Comparison of ENCODE assay signal across 23 cellular contexts in genomic region chr4:182908124-182908523, GRCh38. TPM values are rescaled to one million over a fixed set of nuclear protein-coding genes. Genes with fewer than 3 reads are reported as not detected.
A peak's percentile ranks its signal among the peaks of the same experiment; 100 is the strongest.
DNase-seq lines count a peak whose midpoint lies in the region; ATAC-seq, FAIRE-seq and TF ChIP-seq lines count a peak whose summit lies in the region.
"Had no signal": no experiment of that assay in that cellular context is flagged by ENCODE, and none has a peak within 500 bp of the region (broad histone marks: within the 10 kb centered on the region; RNA-seq: fewer than 3 reads in every experiment).

No MANE protein-coding gene starts in this region.

- peaks cover 18% of the 10 kb centered on the region for H3K4me1 Mint-ChIP-seq in activated CD4-positive, alpha-beta T cell treated with anti-CD3 and anti-CD28 coated beads for 36 hours
- H3K4me1 Mint-ChIP-seq in activated CD4-positive, alpha-beta T cell treated with anti-CD3 and anti-CD28 coated beads, Interleukin-2, amount 10 ng/mL, durations not matched to agents 24 days and 14 days = peaks cover 19% of the 10 kb centered on the region
- peaks cover 47% of the 10 kb centered on the region for H3K4me1 Mint-ChIP-seq in stimulated activated effector memory CD8-positive, alpha-beta T cell treated with anti-CD3 and anti-CD28 coated beads, Interleukin-12 subunit alpha, Interleukin-12 subunit beta, amount 100 ng/mL, for 72 hours
- H3K4me1 Mint-ChIP-seq in stimulated activated naive CD8-positive, alpha-beta T cell treated with anti-CD3 and anti-CD28 coated beads, Interleukin-15, amount 100 ng/mL, for 72 hours = peaks cover 48% of the 10 kb centered on the region

- no peak for DNase-seq in activated CD4-positive, alpha-beta T cell treated with anti-CD3 and anti-CD28 coated beads for 36 hours
- no peak for DNase-seq in activated CD4-positive, alpha-beta T cell treated with anti-CD3 and anti-CD28 coated beads, Interleukin-2, amount 10 ng/mL, durations not matched to agents 24 days and 14 days
- no peak for DNase-seq in GM12878 (ENCODE audit: low read depth, low spot score)
- no peak for DNase-seq in stimulated activated effector memory CD8-positive, alpha-beta T cell treated with anti-CD3 and anti-CD28 coated beads, Interleukin-12 subunit alpha, Interleukin-12 subunit beta, amount 100 ng/mL, for 72 hours (ENCODE audit: low spot score in 2 of 2)
- no peak for DNase-seq in stimulated activated naive CD8-positive, alpha-beta T cell treated with anti-CD3 and anti-CD28 coated beads, Interleukin-15, amount 100 ng/mL, for 72 hours
- no peak for DNase-seq in Right ventricle myocardium inferior (ENCODE audit: missing footprints)
- DNase-seq in anterior cingulate cortex (lab: John Stamatoyannopoulos, UW) = no peak
- DNase-seq: AML-193; Caco-2; Calu3; CD4-positive, alpha-beta T cell; CD8-positive, alpha-beta T cell; DND-41; EL; GDM1 had no signal

- no peaks in the 10 kb centered on the region for H3K27me3 ChIP-seq in GM12878 (replicated peaks in 1 of 2; ENCODE audit: control insufficient read depth in 2 of 2, insufficient read depth in 2 of 2, low read length in 1 of 2)
- H3K27me3 ChIP-seq: BLaER1 treated with 17β-estradiol and CSF1 and Interleukin-3, amounts not matched to agents 10 nM and 100 nM had no signal

- BruUV-seq in GM12878 (replicated peaks; lab: Mats Ljungman, UMichigan) = no TSS peak

- no peak overlapping the region for H3K9ac ChIP-seq in GM12878 (ENCODE audit: control insufficient read depth, insufficient read depth, low read length)
- H3K9ac ChIP-seq: BLaER1 treated with 17β-estradiol and CSF1 and Interleukin-3, amounts not matched to agents 10 nM and 100 nM had no signal

- FAIRE-seq in GM12878 (lab: Jason Lieb, UNC) = no peak
- FAIRE-seq: A549, D721Med, GM12891 had no signal

- intact Hi-C loops in activated CD4-positive, alpha-beta T cell treated with anti-CD3 and anti-CD28 coated beads for 36 hours (cut with DNase I, micrococcal nuclease) = no loop called here
- intact Hi-C loops in activated CD4-positive, alpha-beta T cell treated with anti-CD3 and anti-CD28 coated beads, Interleukin-2, amount 10 ng/mL, durations not matched to agents 24 days and 14 days (cut with micrococcal nuclease) = no loop called here
- intact Hi-C loops in GM12878 (cut with micrococcal nuclease; ENCODE audit: unreplicated experiment) = no loop called here
- intact Hi-C loops in Right ventricle myocardium inferior (cut with DNase I) = no loop called here

- H2AFZ ChIP-seq in GM12878 (ENCODE audit: control insufficient read depth, low read depth, low read length) = no peak overlapping the region

- RAD21 ChIA-PET in GM12878 (lab: Charles Lee; ENCODE audit: unreplicated experiment) = interaction anchor here (0.6 kb wide), 1 partner anchor 10 kb away, joined by 4 read pairs; no protein-coding TSS in a partner anchor

- no peak overlapping the region for H3K27ac ChIP-seq in GM12878 (ENCODE audit: control insufficient read depth, insufficient read depth)
- H3K27ac ChIP-seq: 22Rv1; A549; BLaER1 treated with 17β-estradiol and CSF1 and Interleukin-3, amounts not matched to agents 10 nM and 100 nM; C4-2B had no signal

- TF ChIP-seq POLR2A in GM12878 (IDR thresholded peaks at IDR 0.05; ENCODE audit: low read depth, low read length) = no peak

- no peak overlapping the region for H3K4me3 ChIP-seq in GM12878
- H3K4me3 ChIP-seq: A549; BLaER1 treated with 17β-estradiol and CSF1 and Interleukin-3, amounts not matched to agents 10 nM and 100 nM had no signal

- H3K9me3 ChIP-seq in GM12878 (replicated peaks; ENCODE audit: control insufficient read depth, insufficient read depth, low read length) = no peaks in the 10 kb centered on the region
- H3K9me3 ChIP-seq: A549; BLaER1 treated with 17β-estradiol and CSF1 and Interleukin-3, amounts not matched to agents 10 nM and 100 nM; Caco-2 had no signal

- H3K27ac Mint-ChIP-seq in activated CD4-positive, alpha-beta T cell treated with anti-CD3 and anti-CD28 coated beads for 36 hours = no peak overlapping the region
- H3K27ac Mint-ChIP-seq in activated CD4-positive, alpha-beta T cell treated with anti-CD3 and anti-CD28 coated beads, Interleukin-2, amount 10 ng/mL, durations not matched to agents 24 days and 14 days = no peak overlapping the region
- H3K27ac Mint-ChIP-seq in stimulated activated effector memory CD8-positive, alpha-beta T cell treated with anti-CD3 and anti-CD28 coated beads, Interleukin-12 subunit alpha, Interleukin-12 subunit beta, amount 100 ng/mL, for 72 hours = no peak overlapping the region
- no peak overlapping the region for H3K27ac Mint-ChIP-seq in stimulated activated naive CD8-positive, alpha-beta T cell treated with anti-CD3 and anti-CD28 coated beads, Interleukin-15, amount 100 ng/mL, for 72 hours
- H3K27ac Mint-ChIP-seq: B cell; CD4-positive, alpha-beta T cell; CD8-positive, alpha-beta T cell had no signal

- TF ChIP-seq RAD21 in GM12878 (IDR thresholded peaks at IDR 0.05; ENCODE audit: insufficient read depth, low read depth, low read length) = no peak

- POLR2A ChIA-PET in activated CD4-positive, alpha-beta T cell treated with anti-CD3 and anti-CD28 coated beads for 36 hours (lab: Charles Lee) = no interaction called here
- POLR2A ChIA-PET in GM12878 (lab: Charles Lee) = interaction anchor here (1.1 kb wide), 1 partner anchor 10 kb away, joined by 4 read pairs; no protein-coding TSS in a partner anchor

- SMC1A ChIA-PET in GM12878 (lab: Charles Lee; ENCODE audit: uncharacterized antibody, unreplicated experiment) = interaction anchor here (0.6 to 2.1 kb wide), 2 partner anchors 17 to 308 kb away, joined by 3 to 7 read pairs; no protein-coding TSS in a partner anchor

- peak; percentile 44 for ATAC-seq in activated CD4-positive, alpha-beta T cell treated with anti-CD3 and anti-CD28 coated beads for 36 hours
- peak; percentile 36 for ATAC-seq in HG03442 (IDR thresholded peaks at IDR 0.05; ENCODE audit: unreplicated experiment)
- 0 out of 3 replicates have a peak, but pooled peaks have one; percentile 12 for ATAC-seq in GM12878
- ATAC-seq in stimulated activated effector memory CD8-positive, alpha-beta T cell treated with anti-CD3 and anti-CD28 coated beads, Interleukin-12 subunit alpha, Interleukin-12 subunit beta, amount 100 ng/mL, for 72 hours = peak; percentile 53
- ATAC-seq in stimulated activated naive CD8-positive, alpha-beta T cell treated with anti-CD3 and anti-CD28 coated beads, Interleukin-15, amount 100 ng/mL, for 72 hours = no peak
- no peak for ATAC-seq in Right ventricle myocardium inferior
- ATAC-seq: A549; CD8-positive, alpha-beta T cell had no signal

- peaks cover 10 to 19% of the 10 kb centered on the region in 2 experiments; a peak in 3 of 4 replicates for H3K36me3 ChIP-seq in GM12878 (ENCODE audit: control insufficient read depth in 2 of 2, insufficient read depth in 2 of 2, low read length in 1 of 2)

- H3K36me3 Mint-ChIP-seq in activated CD4-positive, alpha-beta T cell treated with anti-CD3 and anti-CD28 coated beads for 36 hours (ENCODE audit: low read depth) = peaks cover 74% of the 10 kb centered on the region
- peaks cover 68% of the 10 kb centered on the region for H3K36me3 Mint-ChIP-seq in activated CD4-positive, alpha-beta T cell treated with anti-CD3 and anti-CD28 coated beads, Interleukin-2, amount 10 ng/mL, durations not matched to agents 24 days and 14 days (ENCODE audit: low read depth)
- H3K36me3 Mint-ChIP-seq in stimulated activated effector memory CD8-positive, alpha-beta T cell treated with anti-CD3 and anti-CD28 coated beads, Interleukin-12 subunit alpha, Interleukin-12 subunit beta, amount 100 ng/mL, for 72 hours = peaks cover 100% of the 10 kb centered on the region

- no peak overlapping the region for H3K4me3 Mint-ChIP-seq in activated CD4-positive, alpha-beta T cell treated with anti-CD3 and anti-CD28 coated beads for 36 hours
- no peak overlapping the region for H3K4me3 Mint-ChIP-seq in activated CD4-positive, alpha-beta T cell treated with anti-CD3 and anti-CD28 coated beads, Interleukin-2, amount 10 ng/mL, durations not matched to agents 24 days and 14 days
- no peak overlapping the region for H3K4me3 Mint-ChIP-seq in stimulated activated effector memory CD8-positive, alpha-beta T cell treated with anti-CD3 and anti-CD28 coated beads, Interleukin-12 subunit alpha, Interleukin-12 subunit beta, amount 100 ng/mL, for 72 hours
- no peak overlapping the region for H3K4me3 Mint-ChIP-seq in stimulated activated naive CD8-positive, alpha-beta T cell treated with anti-CD3 and anti-CD28 coated beads, Interleukin-15, amount 100 ng/mL, for 72 hours
- H3K4me3 Mint-ChIP-seq: B cell; CD4-positive, alpha-beta T cell; CD8-positive, alpha-beta T cell had no signal

- H3K4me2 ChIP-seq in GM12878 (ENCODE audit: control insufficient read depth, insufficient read depth) = no peak overlapping the region
- H3K4me2 ChIP-seq: A549; BLaER1 treated with 17β-estradiol and CSF1 and Interleukin-3, amounts not matched to agents 10 nM and 100 nM had no signal

- no peaks in the 10 kb centered on the region for H4K20me1 ChIP-seq in GM12878 (ENCODE audit: control insufficient read depth, insufficient read depth)

- no peak for TF ChIP-seq CTCF in GM12878 (IDR thresholded peaks at IDR 0.05 in 2 of 3, conservative IDR thresholded peaks at IDR 0.05 in 1 of 3; ENCODE audit: control insufficient read depth in 2 of 3, extremely low read depth in 1 of 3, insufficient read depth in 1 of 3, low read depth in 3 of 3, low read length in 3 of 3)

- H3K79me2 ChIP-seq in GM12878 (ENCODE audit: control insufficient read depth, insufficient read depth, low read length) = peaks cover 7% of the 10 kb centered on the region

- no peak for TF ChIP-seq EP300 in GM12878 (IDR thresholded peaks at IDR 0.05; ENCODE audit: borderline replicate concordance in 1 of 2, control insufficient read depth in 1 of 2, low read depth in 2 of 2, low read length in 2 of 2)

- H3K27me3 Mint-ChIP-seq in activated CD4-positive, alpha-beta T cell treated with anti-CD3 and anti-CD28 coated beads for 36 hours = no peaks in the 10 kb centered on the region
- H3K27me3 Mint-ChIP-seq in activated CD4-positive, alpha-beta T cell treated with anti-CD3 and anti-CD28 coated beads, Interleukin-2, amount 10 ng/mL, durations not matched to agents 24 days and 14 days = no peaks in the 10 kb centered on the region
- H3K27me3 Mint-ChIP-seq in stimulated activated naive CD8-positive, alpha-beta T cell treated with anti-CD3 and anti-CD28 coated beads, Interleukin-15, amount 100 ng/mL, for 72 hours = no peaks in the 10 kb centered on the region
- H3K27me3 Mint-ChIP-seq: B cell; CD4-positive, alpha-beta T cell had no signal

- in situ Hi-C loops in GM12878 (cut with MboI) = no loop called here

- CTCF ChIA-PET in activated CD4-positive, alpha-beta T cell treated with anti-CD3 and anti-CD28 coated beads for 36 hours (lab: Charles Lee) = interaction anchor here (0.6 to 1.0 kb wide), 2 partner anchors 8 to 329 kb away, joined by 4 read pairs; no protein-coding TSS in a partner anchor
- CTCF ChIA-PET in GM12878 (lab: Yijun Ruan, JAX) = interaction anchor here (0.9 to 2.6 kb wide), 2 partner anchors 17 to 354 kb away, joined by 3 to 24 read pairs; no protein-coding TSS in a partner anchor

- WGBS in GM12878 (ENCODE audit: insufficient coverage, insufficient replicate concordance, low lambda C conversion rate, missing lambda C conversion rate) = 84% methylated on average over 3 of the region's 3 CpGs

- no peaks in the 10 kb centered on the region for H3K9me3 Mint-ChIP-seq in activated CD4-positive, alpha-beta T cell treated with anti-CD3 and anti-CD28 coated beads for 36 hours (ENCODE audit: low read depth)
- H3K9me3 Mint-ChIP-seq in activated CD4-positive, alpha-beta T cell treated with anti-CD3 and anti-CD28 coated beads, Interleukin-2, amount 10 ng/mL, durations not matched to agents 24 days and 14 days = no peaks in the 10 kb centered on the region
- H3K9me3 Mint-ChIP-seq in stimulated activated effector memory CD8-positive, alpha-beta T cell treated with anti-CD3 and anti-CD28 coated beads, Interleukin-12 subunit alpha, Interleukin-12 subunit beta, amount 100 ng/mL, for 72 hours = no peaks in the 10 kb centered on the region
- no peaks in the 10 kb centered on the region for H3K9me3 Mint-ChIP-seq in stimulated activated naive CD8-positive, alpha-beta T cell treated with anti-CD3 and anti-CD28 coated beads, Interleukin-15, amount 100 ng/mL, for 72 hours
- H3K9me3 Mint-ChIP-seq: CD4-positive, alpha-beta T cell; CD8-positive, alpha-beta T cell had no signal

- no peaks in the 10 kb centered on the region; the same call in 1 of the 2 replicates for H3K4me1 ChIP-seq in GM12878 (ENCODE audit: control insufficient read depth, insufficient read depth, low read length)
- H3K4me1 ChIP-seq: A549 had no signal

RNA-seq across cellular contexts. Expression of gene DCTD, which starts 9.1 kb away (rescaled TPM):
- 100 to 1,000 TPM; 119 to 128 TPM for total RNA-seq in activated CD4-positive, alpha-beta T cell treated with anti-CD3 and anti-CD28 coated beads for 36 hours
- total RNA-seq in activated CD4-positive, alpha-beta T cell treated with anti-CD3 and anti-CD28 coated beads, Interleukin-2, amount 10 ng/mL, durations not matched to agents 24 days and 14 days = 125 and 129 TPM in 2 replicates
- total RNA-seq in GM12878 (2013; cell fraction: nucleolus; rRNA removed) = 82.1 and 82.8 TPM in 2 replicates
- total RNA-seq in GM12878 (2014; rRNA removed) (73.5 and 74.6 TPM in 2 replicates), GM12878 (2014; rRNA removed; fragmentation: Illumina TruSeq; extraction: Trizol) (83.1 and 84.6 TPM in 2 replicates), GM12878 (2021) (112 and 116 TPM in 2 replicates), Right ventricle myocardium inferior (44.1 TPM)
- polyA plus RNA-seq in GM12878 (2011; ENCODE audit: low read depth) = 68.3 TPM
- polyA plus RNA-seq in GM12878 (2011; rRNA removed) (137 and 143 TPM in 2 replicates), GM12878 (2014; fragmentation: Illumina TruSeq; extraction: Trizol) (118 and 128 TPM in 2 replicates), GM12878 (2014; fragmentation: Nextera tagmentation; extraction: Ambion mirVana) (10 to 100 TPM; 37.8 to 58.4 TPM), GM12878 (2014; rRNA removed) (96.4 and 104 TPM in 2 replicates), GM12878 (2016; fragmentation: Nextera tagmentation; extraction: Ambion mirVana) (10 to 100 TPM; 79.9 to 99.6 TPM)
- polyA plus RNA-seq in GM12878 (2011; cell fraction: cytosol; rRNA removed) = 121 and 127 TPM in 2 replicates
- 157 and 179 TPM in 2 replicates for polyA plus RNA-seq in GM12878 (2011; cell fraction: nucleus; rRNA removed)
- 78.2 and 83.3 TPM in 2 replicates for polyA plus RNA-seq in GM12878 (2012)
- 111 and 176 TPM in 2 replicates for polyA minus RNA-seq in GM12878 (2011; rRNA and poly(A)+ RNA removed)
- polyA minus RNA-seq in GM12878 (2011; cell fraction: cytosol; rRNA and poly(A)+ RNA removed) = 37.4 and 40.8 TPM in 2 replicates
- polyA minus RNA-seq in GM12878 (2011; cell fraction: nucleus; rRNA and poly(A)+ RNA removed) = 65.0 and 110 TPM in 2 replicates

Comparison
In these comparisons a context has a peak if more than half of its experiments do, and no peak if none do; other contexts are left out.
1. ATAC-seq: peak in activated CD4-positive, alpha-beta T cell treated with anti-CD3 and anti-CD28 coated beads for 36 hours (single experiment), HG03442 (single experiment), GM12878 (single experiment) and stimulated activated effector memory CD8-positive, alpha-beta T cell treated with anti-CD3 and anti-CD28 coated beads, Interleukin-12 subunit alpha, Interleukin-12 subunit beta, amount 100 ng/mL, for 72 hours (single experiment); none in stimulated activated naive CD8-positive, alpha-beta T cell treated with anti-CD3 and anti-CD28 coated beads, Interleukin-15, amount 100 ng/mL, for 72 hours (single experiment) and Right ventricle myocardium inferior (single experiment).